Comparison of ENCODE assay signal across 1 cellular context in genomic region chr5:140635291-140636257, GRCh38.
TF ChIP-seq lines count a peak whose summit lies in the region.

No MANE protein-coding gene starts in this region.

TF ChIP-seq in K562, 482 proteins besides CTCF, POLR2A, EP300 and RAD21:
- no peak for TF ChIP-seq CEBPG (CRISPR knock-in tag; IDR thresholded peaks at IDR 0.05)
- 0 out of 4 replicates have a peak, but pooled peaks of 1 of the 2 experiments have one; percentile 38 for TF ChIP-seq CEBPG (tag; conservative IDR thresholded peaks at IDR 0.05 in 1 of 2, IDR thresholded peaks at IDR 0.05 in 1 of 2)
- no peak for TF ChIP-seq CBFA2T3 (IDR thresholded peaks at IDR 0.05)
- TF ChIP-seq ATF3 (IDR thresholded peaks at IDR 0.05), result peak; percentile 59; the same call in 1 of the 2 replicates
- TF ChIP-seq ATF3 (CRISPR knock-in tag; conservative IDR thresholded peaks at IDR 0.05), result no peak
- TF ChIP-seq, protein P1, sequence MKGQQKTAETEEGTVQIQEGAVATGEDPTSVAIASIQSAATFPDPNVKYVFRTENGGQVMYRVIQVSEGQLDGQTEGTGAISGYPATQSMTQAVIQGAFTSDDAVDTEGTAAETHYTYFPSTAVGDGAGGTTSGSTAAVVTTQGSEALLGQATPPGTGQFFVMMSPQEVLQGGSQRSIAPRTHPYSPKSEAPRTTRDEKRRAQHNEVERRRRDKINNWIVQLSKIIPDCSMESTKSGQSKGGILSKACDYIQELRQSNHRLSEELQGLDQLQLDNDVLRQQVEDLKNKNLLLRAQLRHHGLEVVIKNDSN (CRISPR knock-in tag; IDR thresholded peaks at IDR 0.05), result 0 out of 2 replicates have a peak, but pooled peaks have one; percentile 14
